ENCODE assay signal across 8 cellular contexts in genomic region chr14:95514131-95515079, GRCh38. TPM values are rescaled to one million over a fixed set of nuclear protein-coding genes. Genes with fewer than 3 reads are reported as not detected.
A peak's percentile ranks its signal among the peaks of the same experiment; 100 is the strongest.
DNase-seq lines count a peak whose midpoint lies in the region; ATAC-seq and TF ChIP-seq lines count a peak whose summit lies in the region.

No MANE protein-coding gene starts in this region.

- H3K4me3 Mint-ChIP-seq in osteocyte (ENCODE audit: unreplicated experiment): peak overlapping the region; percentile 83
- no peak overlapping the region for H3K4me3 Mint-ChIP-seq in endothelial cell (ENCODE audit: unreplicated experiment)

- peak overlapping the region; percentile 75 for H3K4me3 ChIP-seq in GM06990 (replicated peaks; ENCODE audit: low read depth, low read length)

- DNase-seq in GM06990 (ENCODE audit: extremely low read depth, insufficient read length) (no peak), NCI-H2171 (lab: John Stamatoyannopoulos, UW) (peak; percentile 65), osteocyte (ENCODE audit: extremely low spot score, unreplicated experiment) (no peak), HUDEP-2 (lab: John Stamatoyannopoulos, UW; ENCODE audit: unreplicated experiment in 76 of 76) (no peak), endothelial cell (ENCODE audit: low spot score) (no peak), NCI-H446 treated with DMSO at 0.1 percent for 48 hours (lab: John Stamatoyannopoulos, UW) (no peak)

- H3K27ac ChIP-seq in cingulate gyrus (ENCODE audit: low read depth, low read length): peak overlapping the region; percentile 81

- TF ChIP-seq CTCF in GM06990 (IDR thresholded peaks at IDR 0.05; ENCODE audit: insufficient read depth, low read length, poor library complexity, severe bottlenecking) (no peak), osteocyte (IDR thresholded peaks at IDR 0.05) (no peak), endothelial cell (IDR thresholded peaks at IDR 0.05; ENCODE audit: unreplicated experiment) (no peak)

- H3K9me3 Mint-ChIP-seq in osteocyte (ENCODE audit: unreplicated experiment) (no peaks in the 10 kb centered on the region), endothelial cell (ENCODE audit: unreplicated experiment) (no peaks in the 10 kb centered on the region)

- H3K36me3 Mint-ChIP-seq in osteocyte (ENCODE audit: unreplicated experiment): peaks cover 13% of the 10 kb centered on the region
- no peaks in the 10 kb centered on the region for H3K36me3 Mint-ChIP-seq in endothelial cell (ENCODE audit: low read depth, unreplicated experiment)

- H3K27me3 Mint-ChIP-seq in osteocyte (ENCODE audit: unreplicated experiment): no peaks in the 10 kb centered on the region
- peaks cover 8% of the 10 kb centered on the region for H3K27me3 Mint-ChIP-seq in endothelial cell (ENCODE audit: unreplicated experiment)

- H3K36me3 ChIP-seq in GM06990 (ENCODE audit: control insufficient read depth, insufficient read depth, low read length): peaks cover 8% of the 10 kb centered on the region

- H3K4me1 Mint-ChIP-seq in osteocyte (ENCODE audit: unreplicated experiment) (peaks cover 69% of the 10 kb centered on the region), endothelial cell (ENCODE audit: unreplicated experiment) (peaks cover 4% of the 10 kb centered on the region)

- ATAC-seq in GM18511 (IDR thresholded peaks at IDR 0.05; ENCODE audit: unreplicated experiment): no peak

- H3K27me3 ChIP-seq in GM06990 (replicated peaks; ENCODE audit: control insufficient read depth, insufficient read depth, low read length): no peaks in the 10 kb centered on the region

- H3K27ac Mint-ChIP-seq in osteocyte (ENCODE audit: unreplicated experiment): peak overlapping the region; percentile 89
- H3K27ac Mint-ChIP-seq in endothelial cell (ENCODE audit: unreplicated experiment): no peak overlapping the region

RNA-seq across cellular contexts. Expression of gene SYNE3, which starts 2.0 kb away (rescaled TPM):
- total RNA-seq in osteocyte (105 and 114 TPM in 2 replicates), endothelial cell (ENCODE audit: unreplicated experiment) (0.62 TPM)

RNA-seq across cellular contexts. Expression of gene GLRX5, which starts 20.4 kb away (rescaled TPM):
- total RNA-seq in osteocyte (53.1 and 55.1 TPM in 2 replicates), endothelial cell (ENCODE audit: unreplicated experiment) (40.3 TPM)

Comparison
In these comparisons a context has a peak if more than half of its experiments do, and no peak if none do; other contexts are left out.
1. RNA of gene SYNE3, which starts 2.0 kb away (total RNA-seq): 105 to 114 TPM in osteocyte; 0.62 TPM in endothelial cell (single experiment); every median in the first group is over 10 times any median in the second.